In genomic region chr14:88386395-88386794, GRCh38 we compare ENCODE assay signal across 1 cellular context.
TF ChIP-seq lines count a peak whose summit lies in the region.

No MANE protein-coding gene starts in this region.

TF ChIP-seq in GM23338, 12 proteins besides CTCF, POLR2A, EP300 and RAD21 (continued from another document):
- TF ChIP-seq REST (IDR thresholded peaks at IDR 0.05; ENCODE audit: unreplicated experiment) (no peak), ZNF331 (CRISPR knock-in tag; IDR thresholded peaks at IDR 0.05; ENCODE audit: low read depth) (no peak), NANOG (IDR thresholded peaks at IDR 0.05; ENCODE audit: borderline replicate concordance) (no peak), JUNB (IDR thresholded peaks at IDR 0.05; ENCODE audit: unreplicated experiment) (no peak), EZH2 (IDR thresholded peaks at IDR 0.05; ENCODE audit: low read depth, unreplicated experiment) (no peak), ETS1 (IDR thresholded peaks at IDR 0.05) (no peak), POLR2AphosphoS5 (IDR thresholded peaks at IDR 0.05; ENCODE audit: low read depth) (no peak), STAT1 (IDR thresholded peaks at IDR 0.05; ENCODE audit: unreplicated experiment) (no peak), ZNF114 (CRISPR knock-in tag; IDR thresholded peaks at IDR 0.05) (no peak)
